In the genomic region with DNA sequence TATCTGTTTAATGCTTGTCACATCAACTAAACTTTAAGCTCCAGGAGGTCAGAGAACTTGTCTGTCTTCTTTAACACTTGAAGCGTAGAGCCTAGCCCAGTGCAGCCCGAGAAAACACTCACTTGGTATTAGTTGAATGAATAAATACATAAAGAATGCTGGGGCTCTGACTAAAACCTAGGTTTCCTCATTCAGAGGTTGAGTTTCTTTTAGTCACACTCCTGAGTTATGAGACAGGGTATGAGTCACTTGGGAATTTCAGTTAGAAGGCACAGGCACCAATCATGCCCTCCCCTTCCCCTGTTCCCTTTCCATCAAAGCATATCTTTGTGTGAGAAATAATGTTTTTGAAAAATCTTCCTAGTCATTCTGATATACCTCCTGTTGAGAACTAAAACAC, we compare ENCODE assay signal across 10 cellular contexts.
DNase-seq lines count a peak whose midpoint lies in the region; ATAC-seq lines count a peak whose summit lies in the region.
"Had no signal": no experiment of that assay in that cellular context is flagged by ENCODE, and none has a peak within 500 bp of the region (broad histone marks: within the 10 kb centered on the region; RNA-seq: fewer than 3 reads in every experiment).

No MANE protein-coding gene starts in this region.

- DNase-seq in SK-MEL-5 (ENCODE audit: low read depth, low spot score): peak; percentile 98
- DNase-seq in glomerular visceral epithelial cell (ENCODE audit: extremely low spot score): peak; percentile 85
- DNase-seq in medulla oblongata (ENCODE audit: extremely low spot score): no peak
- DNase-seq in NK-92 treated with Interleukin-12 subunit alpha and Interleukin-12 subunit beta, amount 100 ng/mL, for 24 hours (lab: John Stamatoyannopoulos, UW): no peak
- DNase-seq in NCI-H2171 treated with DMSO at 0.1 percent for 48 hours (lab: John Stamatoyannopoulos, UW): no peak
- DNase-seq: naive thymus-derived CD8-positive, alpha-beta T cell; NCI-H1694 had no signal

- peaks cover 16% of the 10 kb centered on the region for H3K4me1 ChIP-seq in ACC112 (ENCODE audit: control insufficient read depth, insufficient read depth, low read length, unreplicated experiment)

- ATAC-seq in GM19463 (IDR thresholded peaks at IDR 0.05; ENCODE audit: unreplicated experiment): peak; percentile 77
- no peak for ATAC-seq in HG03520 (IDR thresholded peaks at IDR 0.05; ENCODE audit: unreplicated experiment)
- ATAC-seq: naive thymus-derived CD8-positive, alpha-beta T cell had no signal

- no peaks in the 10 kb centered on the region for H3K27me3 ChIP-seq in ACC112 (ENCODE audit: insufficient read depth, low read length)

- peak overlapping the region; percentile 44 for H2AFZ ChIP-seq in ACC112 (ENCODE audit: low read length, unreplicated experiment)

- H3K4me3 ChIP-seq in ACC112 (ENCODE audit: low read depth, low read length): no peak overlapping the region

- in situ Hi-C loops in SK-MEL-5 (cut with HindIII; ENCODE audit: low pct_unique_long_range_greater_than_20kb, low sequenced_read_pairs): no loop called here

- H3K27ac ChIP-seq in ACC112 (ENCODE audit: low read depth, low read length): peak overlapping the region; percentile 85

- H3K36me3 ChIP-seq in ACC112 (ENCODE audit: insufficient read depth, low read length): no peaks in the 10 kb centered on the region

- no peaks in the 10 kb centered on the region for H3K79me2 ChIP-seq in ACC112 (ENCODE audit: control insufficient read depth, insufficient read depth, low read length, unreplicated experiment)

Comparison
In these comparisons a context has a peak if more than half of its experiments do, and no peak if none do; other contexts are left out.
1. DNase-seq: peak in SK-MEL-5 (single experiment) and glomerular visceral epithelial cell (single experiment); none in medulla oblongata (single experiment), NK-92 treated with Interleukin-12 subunit alpha and Interleukin-12 subunit beta, amount 100 ng/mL, for 24 hours (single experiment) and NCI-H2171 treated with DMSO at 0.1 percent for 48 hours (single experiment).